Comparison of ENCODE assay signal across 11 cellular contexts in the genomic region with DNA sequence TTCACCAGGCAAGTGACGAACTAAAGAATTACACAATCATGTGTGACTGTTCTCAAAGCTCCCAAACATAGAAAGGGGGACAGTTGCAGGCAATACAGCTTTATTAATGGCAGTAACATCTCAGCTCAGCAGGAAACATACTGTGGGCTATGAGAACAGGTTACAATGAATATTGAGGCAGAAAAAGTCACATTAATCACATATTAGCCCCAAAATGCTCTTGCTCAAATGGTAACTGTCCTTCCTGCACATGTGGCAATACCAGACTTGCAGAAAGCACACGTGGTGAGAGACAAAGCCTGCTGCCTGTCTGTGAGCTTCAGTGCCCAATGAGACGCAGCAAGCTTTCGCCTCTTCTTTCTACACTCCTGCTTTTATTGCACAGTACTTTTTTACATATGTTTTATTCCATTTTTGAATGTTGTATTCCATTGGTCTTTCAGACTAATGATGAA.
DNase-seq lines count a peak whose midpoint lies in the region; ATAC-seq, FAIRE-seq and TF ChIP-seq lines count a peak whose summit lies in the region.
"Had no signal": no experiment of that assay in that cellular context is flagged by ENCODE, and none has a peak within 500 bp of the region (broad histone marks: within the 10 kb centered on the region; RNA-seq: fewer than 3 reads in every experiment).

No MANE protein-coding gene starts in this region.

- H3K9ac ChIP-seq in OCI-LY1 (ENCODE audit: low read length), result peak overlapping the region; percentile 53

- H3K9me3 Mint-ChIP-seq in immature natural killer cell, result no peaks in the 10 kb centered on the region
- H3K9me3 Mint-ChIP-seq: endodermal cell had no signal

- H3K79me2 ChIP-seq in OCI-LY1 (ENCODE audit: insufficient read depth, low read length), result no peaks in the 10 kb centered on the region

- H3K4me1 Mint-ChIP-seq in immature natural killer cell, result no peaks in the 10 kb centered on the region

- H3K4me3 Mint-ChIP-seq in immature natural killer cell, result no peak overlapping the region
- H3K4me3 Mint-ChIP-seq: endodermal cell had no signal

- peak overlapping the region; percentile 69 for H3K27ac ChIP-seq in OCI-LY1 (ENCODE audit: low read depth, low read length, poor library complexity, severe bottlenecking)

- FAIRE-seq in GM12892 (lab: Jason Lieb, UNC), result peak; percentile 93

- no peak for TF ChIP-seq CTCF in OCI-LY1 (IDR thresholded peaks at IDR 0.05; ENCODE audit: low read length)

- peak overlapping the region; percentile 95 for H2AFZ ChIP-seq in OCI-LY1 (ENCODE audit: low read length)

- ATAC-seq in GM19328 (IDR thresholded peaks at IDR 0.05; ENCODE audit: unreplicated experiment), result peak; percentile 52
- ATAC-seq in HG02938 (IDR thresholded peaks at IDR 0.05; ENCODE audit: unreplicated experiment), result peak; percentile 43
- no peak for ATAC-seq in HG03135 (IDR thresholded peaks at IDR 0.05; ENCODE audit: unreplicated experiment)

- no peaks in the 10 kb centered on the region for H3K9me2 ChIP-seq in OCI-LY1 (ENCODE audit: low read depth, low read length)

- H3K36me3 ChIP-seq in OCI-LY1 (ENCODE audit: insufficient read depth, low read length), result no peaks in the 10 kb centered on the region

- no peaks in the 10 kb centered on the region for H4K20me1 ChIP-seq in OCI-LY1 (ENCODE audit: insufficient read depth, low read length)

- H3K27ac Mint-ChIP-seq in immature natural killer cell, result no peak overlapping the region
- H3K27ac Mint-ChIP-seq: endodermal cell had no signal

- H3K27me3 Mint-ChIP-seq in immature natural killer cell (ENCODE audit: low read depth in 3 of 3), result peaks cover 2 to 9% (median 3%) of the 10 kb centered on the region in 3 donors

- no peaks in the 10 kb centered on the region for H3K27me3 ChIP-seq in OCI-LY1 (ENCODE audit: insufficient read depth, low read length)

- DNase-seq in GM12892 (ENCODE audit: insufficient read length), result no peak
- DNase-seq in A172 (ENCODE audit: low spot score), result no peak
- DNase-seq in immature natural killer cell, result no peak
- DNase-seq in cortex of kidney (lab: John Stamatoyannopoulos, UW), result no peak
- DNase-seq: activated naive CD4-positive, alpha-beta T cell treated with anti-CD3 and anti-CD28 coated beads, Interleukin-2, amount 50 U/mL, for 16 hours; endodermal cell; NCI-H510A treated with DMSO at 0.1 percent for 48 hours had no signal

- H3K9me3 ChIP-seq in OCI-LY1 (ENCODE audit: low read length), result no peaks in the 10 kb centered on the region

- TF ChIP-seq POLR2A in GM12892 (IDR thresholded peaks at IDR 0.05; ENCODE audit: low read depth, low read length), result no peak

- H3K36me3 Mint-ChIP-seq in immature natural killer cell, result no peaks in the 10 kb centered on the region

- peak overlapping the region; percentile 51 for H3K4me2 ChIP-seq in OCI-LY1 (ENCODE audit: low read length)

- no peaks in the 10 kb centered on the region for H3F3A ChIP-seq in OCI-LY1 (ENCODE audit: insufficient read depth, low read length)

- peaks cover 39% of the 10 kb centered on the region for H3K4me1 ChIP-seq in OCI-LY1 (ENCODE audit: insufficient read depth, low read length, severe bottlenecking)

- H3K4me3 ChIP-seq in OCI-LY1 (ENCODE audit: low read depth, low read length, poor library complexity, severe bottlenecking), result no peak overlapping the region
